ENCODE assay signal across 26 cellular contexts in the genomic region with DNA sequence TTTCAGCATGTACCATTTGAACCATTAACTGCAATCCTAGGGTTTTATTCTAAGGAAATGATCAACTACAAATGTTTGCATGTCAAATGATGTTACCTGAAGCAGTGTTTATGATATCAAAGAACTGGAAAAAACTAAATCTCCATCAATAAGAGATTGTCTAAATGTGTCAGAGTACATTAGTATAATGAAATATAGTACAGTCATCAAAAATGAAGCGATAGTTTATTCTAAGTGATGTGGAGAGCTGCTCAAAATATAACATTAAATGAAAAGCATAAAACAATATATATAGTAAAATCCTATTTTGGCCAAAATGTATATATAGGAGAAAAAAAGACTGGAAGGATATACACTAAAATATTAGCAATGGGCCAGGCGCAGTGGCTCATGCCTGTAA. TPM values are rescaled to one million over a fixed set of nuclear protein-coding genes. Genes with fewer than 3 reads are reported as not detected.
"Had no signal": no experiment of that assay in that cellular context is flagged by ENCODE, and none has a peak within 500 bp of the region (broad histone marks: within the 10 kb centered on the region; RNA-seq: fewer than 3 reads in every experiment).

No MANE protein-coding gene starts in this region.

- H3K27ac ChIP-seq: coronary artery, dorsolateral prefrontal cortex, gastrocnemius medialis, heart right ventricle, left lung, lower lobe of right lung had no signal

- H3K27me3 ChIP-seq: dorsolateral prefrontal cortex, esophagus squamous epithelium, gastrocnemius medialis, heart right ventricle, left lung had no signal

- H3K9me3 ChIP-seq: esophagus squamous epithelium, gastrocnemius medialis, left lung, lower lobe of right lung, mucosa of descending colon had no signal

- H3K36me3 ChIP-seq: esophagus squamous epithelium, gastrocnemius medialis, heart right ventricle, left lung, lower lobe of right lung had no signal

- FAIRE-seq: colon, endothelial cell of umbilical vein, islet of Langerhans, keratinocyte had no signal

- H3K4me3 ChIP-seq: coronary artery, dorsolateral prefrontal cortex, esophagus squamous epithelium, gastrocnemius medialis, heart right ventricle, left lung, lower lobe of right lung, mucosa of descending colon had no signal

- ATAC-seq: gastrocnemius medialis, heart right ventricle, left cardiac atrium, left lung, left ventricle myocardium superior, lower lobe of right lung, mucosa of descending colon had no signal

- DNase-seq: dermis blood vessel endothelial cell; dorsolateral prefrontal cortex; effector CD4-positive, alpha-beta T cell; effector memory CD4-positive, alpha-beta T cell; esophagus squamous epithelium; foreskin fibroblast; foreskin melanocyte; gastrocnemius medialis; glutamatergic neuron; heart right ventricle; hippocampal formation; left cardiac atrium; left lung; left ventricle myocardium superior; lower lobe of right lung; mesenchymal stem cell; mucosa of descending colon had no signal

RNA-seq across cellular contexts. Expression of gene AKNAD1, which starts 24.0 kb away (rescaled TPM):
- total RNA-seq: endothelial cell of umbilical vein, epithelial cell of proximal tubule, glomerular endothelial cell, heart right ventricle, left cardiac atrium, left lung, left ventricle myocardium superior, mesenteric fat pad, mesothelial cell of epicardium had no signal
- polyA plus RNA-seq: endothelial cell of umbilical vein had no signal
